ENCODE assay signal across 24 cellular contexts in the genomic region with DNA sequence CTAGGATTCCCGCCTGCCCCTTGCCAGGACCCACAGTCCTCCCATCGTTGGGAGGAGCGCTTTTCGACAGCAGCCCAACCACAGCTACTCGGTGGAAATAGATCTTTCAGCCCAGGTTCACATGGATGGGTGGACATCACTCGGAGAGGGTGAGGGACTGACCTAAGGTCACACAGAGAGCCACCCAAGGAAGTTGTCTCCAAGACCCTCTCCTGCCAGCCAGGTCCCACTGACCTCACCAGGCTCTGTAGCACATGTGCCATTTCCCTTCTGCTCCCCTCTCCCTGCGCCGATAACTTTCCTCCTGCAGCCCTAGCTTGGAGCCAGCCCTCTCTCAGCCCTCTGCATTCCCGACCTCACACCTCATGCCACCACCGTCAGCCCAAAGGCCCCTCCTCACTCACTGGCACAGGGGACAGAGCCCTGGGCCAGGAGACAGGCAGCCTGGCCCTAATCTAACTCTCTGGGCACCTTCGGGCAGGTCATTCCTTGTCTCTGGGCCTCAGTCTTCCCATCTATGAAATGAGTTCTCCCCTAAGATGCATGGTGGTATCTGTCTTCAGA. TPM values are rescaled to one million over a fixed set of nuclear protein-coding genes. Genes with fewer than 3 reads are reported as not detected.
"Had no signal": no experiment of that assay in that cellular context is flagged by ENCODE, and none has a peak within 500 bp of the region (broad histone marks: within the 10 kb centered on the region; RNA-seq: fewer than 3 reads in every experiment).

No MANE protein-coding gene starts in this region.

- H2AFZ ChIP-seq: hepatocyte had no signal

- ATAC-seq: activated CD4-positive, CD25-positive, alpha-beta regulatory T cell treated with anti-CD3 and anti-CD28 coated beads, Interleukin-2, amount 50 U/mL, for 24 hours; body of pancreas; lower lobe of right lung; naive thymus-derived CD8-positive, alpha-beta T cell; SK-N-SH treated with all-trans-retinoic acid at 6 μM for 48 hours had no signal

- H3K9me3 Mint-ChIP-seq: naive thymus-derived CD8-positive, alpha-beta T cell had no signal

- H3K36me3 ChIP-seq: adrenal gland, lower lobe of right lung, tibial artery had no signal

- H3K4me3 ChIP-seq: adrenal gland, body of pancreas, hepatocyte, lower lobe of right lung, tibial artery had no signal

- H3K27ac Mint-ChIP-seq: naive thymus-derived CD8-positive, alpha-beta T cell had no signal

- H3K27ac ChIP-seq: adrenal gland, body of pancreas, hepatocyte, lower lobe of right lung, tibial artery had no signal

- H3K79me2 ChIP-seq: hepatocyte had no signal

- H3K9me3 ChIP-seq: adrenal gland, body of pancreas, lower lobe of right lung, tibial artery had no signal

- DNase-seq: activated CD4-positive, alpha-beta T cell treated with anti-CD3 and anti-CD28 coated beads, Interleukin-2, amount 50 U/mL, for 1 hour; activated CD8-positive, alpha-beta memory T cell treated with anti-CD3 and anti-CD28 coated beads, Interleukin-2, amount 50 U/mL, for 48 hours; activated effector memory CD4-positive, alpha-beta T cell treated with Interleukin-2 at 50 U/mL for 16 hours; activated naive CD4-positive, alpha-beta T cell treated with anti-CD3 and anti-CD28 coated beads, Interleukin-2, amount 50 U/mL, for 16 hours; activated T-cell treated with anti-CD3 and anti-CD28 coated beads, Interleukin-2, amount 50 U/mL, for 48 hours; adrenal gland; body of pancreas; effector CD8-positive, alpha-beta T cell; lower lobe of right lung; stimulated activated CD4-positive, alpha-beta T cell treated with anti-CD3 and anti-CD28 coated beads, Interleukin-12 subunit alpha, Interleukin-12 subunit beta, amount 100 ng/mL, for 4 hours; stimulated activated CD4-positive, alpha-beta T cell treated with anti-CD3 and anti-CD28 coated beads, Interleukin-1b, Interleukin-23, amount 100 ng/mL, for 48 hours; stimulated activated CD8-positive, alpha-beta memory T cell treated with anti-CD3 and anti-CD28 coated beads, Interleukin-4, amount 100 ng/mL, for 48 hours; stimulated activated naive CD4-positive, alpha-beta T cell; T1000; tibial artery had no signal

- H3K4me2 ChIP-seq: hepatocyte had no signal

- H3K4me3 Mint-ChIP-seq: naive thymus-derived CD8-positive, alpha-beta T cell had no signal

- H3K4me1 ChIP-seq: lower lobe of right lung had no signal

RNA-seq across cellular contexts. Expression of gene KCNJ4, which starts 4.7 kb away (rescaled TPM):
- total RNA-seq: body of pancreas; esophagus mucosa; lower lobe of right lung; mesenteric fat pad; naive thymus-derived CD8-positive, alpha-beta T cell; renal cortical epithelial cell; T-helper 1 cell treated with Interleukin-12 subunit alpha and Interleukin-12 subunit beta and Interleukin-4 antibody, amounts not matched to agents 30 ng/mL and 1 ng/mL, for 36 hours; urinary bladder had no signal
- polyA plus RNA-seq: naive thymus-derived CD8-positive, alpha-beta T cell; urinary bladder had no signal

RNA-seq across cellular contexts. Expression of gene KDELR3, which starts 17.6 kb away (rescaled TPM):
- total RNA-seq: naive thymus-derived CD8-positive, alpha-beta T cell had no signal
